Comparison of ENCODE assay signal across 13 cellular contexts in genomic region chr12:90858261-90858660, GRCh38.
DNase-seq lines count a peak whose midpoint lies in the region; TF ChIP-seq lines count a peak whose summit lies in the region.
"Had no signal": no experiment of that assay in that cellular context is flagged by ENCODE, and none has a peak within 500 bp of the region (broad histone marks: within the 10 kb centered on the region; RNA-seq: fewer than 3 reads in every experiment).

No MANE protein-coding gene starts in this region.

- no peak overlapping the region for H3K9ac ChIP-seq in rectal smooth muscle tissue (ENCODE audit: low read length)

- H3K4me1 ChIP-seq in rectal smooth muscle tissue (ENCODE audit: control insufficient read depth, insufficient read depth, low read length), result peaks cover 4% of the 10 kb centered on the region
- peaks cover 0 to 8% (median 0%) of the 10 kb centered on the region in 6 donors for H3K4me1 ChIP-seq in spleen

- no peak for TF ChIP-seq POLR2A in spleen (IDR thresholded peaks at IDR 0.05)

- no peaks in the 10 kb centered on the region for H3K27me3 ChIP-seq in rectal smooth muscle tissue (ENCODE audit: control insufficient read depth, insufficient read depth, low read length)
- no peaks in the 10 kb centered on the region for H3K27me3 ChIP-seq in spleen (replicated peaks in 1 of 7)

- intact Hi-C loops in spleen (cut with DNase I; ENCODE audit: low total_unique reads), result no loop called here

- WGBS in spleen, 5 donors, result 48 to 63% (median 49%) methylated on average over 2 of the region's 2 CpGs

- H3K4me3 ChIP-seq in rectal smooth muscle tissue (ENCODE audit: low read length), result no peak overlapping the region
- H3K4me3 ChIP-seq in spleen, result no peak overlapping the region

- DNase-seq in H4 (ENCODE audit: low spot score) (peak; percentile 14), NCI-H1105 (lab: John Stamatoyannopoulos, UW) (peak; percentile 44), dermis blood vessel endothelial cell (peak; percentile 23), middle frontal gyrus (ENCODE audit: extremely low spot score, low spot score) (no peak), KG1 (lab: John Stamatoyannopoulos, UW) (no peak), spleen (no peak)
- no peak for DNase-seq in central memory CD4-positive, alpha-beta T cell
- DNase-seq: H7, Kasumi-1, mesendoderm, NCI-H524, SIG-M5 had no signal

- peak overlapping the region; percentile 32 for H3K27ac ChIP-seq in rectal smooth muscle tissue (ENCODE audit: low read depth, low read length)
- no peak overlapping the region for H3K27ac ChIP-seq in spleen

- TF ChIP-seq CTCF in spleen (IDR thresholded peaks at IDR 0.05 in 8 of 11, conservative IDR thresholded peaks at IDR 0.05 in 3 of 11), result no peak

- peaks cover 0 to 16% (median 0%) of the 10 kb centered on the region in 8 donors for H3K9me3 ChIP-seq in spleen

- H3K36me3 ChIP-seq in rectal smooth muscle tissue (ENCODE audit: control insufficient read depth, insufficient read depth, low read length) (no peaks in the 10 kb centered on the region), spleen (no peaks in the 10 kb centered on the region)

Comparison
In these comparisons a context has a peak if more than half of its experiments do, and no peak if none do; other contexts are left out.
1. DNase-seq: peak in H4 (single experiment), NCI-H1105 (single experiment) and dermis blood vessel endothelial cell (single experiment); none in middle frontal gyrus (single experiment), KG1 (single experiment), central memory CD4-positive, alpha-beta T cell (single experiment) and spleen (single experiment).